18 cellular contexts compared by ENCODE assay signal in genomic region chr11:40924915-40925314, GRCh38.
"Had no signal": no experiment of that assay in that cellular context is flagged by ENCODE, and none has a peak within 500 bp of the region (broad histone marks: within the 10 kb centered on the region; RNA-seq: fewer than 3 reads in every experiment).

No MANE protein-coding gene starts in this region.

- H3K4me3 ChIP-seq: breast epithelium, dorsolateral prefrontal cortex, esophagus squamous epithelium, left ventricle myocardium inferior, pancreas, right atrium auricular region, thyroid gland had no signal

- H3K27ac ChIP-seq: breast epithelium, dorsolateral prefrontal cortex, esophagus squamous epithelium, left ventricle myocardium inferior, pancreas, right atrium auricular region, thyroid gland had no signal

- H3K27me3 ChIP-seq: breast epithelium, dorsolateral prefrontal cortex, esophagus squamous epithelium, pancreas, right atrium auricular region, thyroid gland had no signal

- DNase-seq: activated CD4-positive, alpha-beta T cell treated with anti-CD3 and anti-CD28 coated beads for 4 hours; activated CD8-positive, alpha-beta memory T cell treated with anti-CD3 and anti-CD28 coated beads, Interleukin-2, amount 50 U/mL, for 4 hours; activated CD8-positive, alpha-beta T cell treated with anti-CD3 and anti-CD28 coated beads for 36 hours; activated gamma-delta T cell treated with Interleukin-2 at 50 U/mL for 16 hours; activated naive CD8-positive, alpha-beta T cell treated with anti-CD3 and anti-CD28 coated beads for 36 hours; activated T-cell treated with anti-CD3 and anti-CD28 coated beads, Interleukin-2, amount 50 U/mL, for 72 hours; dorsolateral prefrontal cortex; esophagus squamous epithelium; foreskin fibroblast; head of caudate nucleus; islet precursor cell; left ventricle myocardium inferior; pancreas; small intestine; thyroid gland had no signal

- ATAC-seq: activated CD8-positive, alpha-beta T cell treated with anti-CD3 and anti-CD28 coated beads for 36 hours; activated T-cell treated with anti-CD3 and anti-CD28 coated beads, Interleukin-2, amount 50 U/mL, for 72 hours; pancreas had no signal

- H3K36me3 ChIP-seq: breast epithelium, esophagus squamous epithelium, left ventricle myocardium inferior, pancreas, right atrium auricular region, thyroid gland had no signal

- FAIRE-seq: pancreas, small intestine, urothelium cell line had no signal

- H3K4me1 ChIP-seq: breast epithelium, esophagus squamous epithelium, left ventricle myocardium inferior, pancreas, right atrium auricular region, thyroid gland had no signal

- H3K9me3 ChIP-seq: breast epithelium, esophagus squamous epithelium, pancreas, right atrium auricular region, thyroid gland had no signal
